7 cellular contexts compared by ENCODE assay signal in the genomic region with DNA sequence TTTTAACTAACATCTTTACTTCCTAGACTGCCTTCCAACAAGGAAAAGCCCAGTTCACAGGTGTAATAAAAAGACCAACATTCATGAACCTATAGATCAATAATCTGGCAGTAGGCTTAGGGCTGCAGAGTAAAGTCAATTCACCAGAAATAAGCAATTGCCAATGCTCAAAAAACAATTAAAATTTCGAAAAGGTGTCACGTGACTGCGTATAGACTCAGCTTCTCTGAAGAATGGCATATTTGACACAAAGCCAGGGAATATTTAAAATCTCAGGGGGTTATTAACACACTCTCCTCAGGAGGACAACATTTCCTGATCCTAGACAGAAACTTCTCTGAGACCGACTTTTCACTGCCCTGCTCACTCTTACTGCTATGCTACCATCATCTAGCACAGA.
"Had no signal": no experiment of that assay in that cellular context is flagged by ENCODE, and none has a peak within 500 bp of the region (broad histone marks: within the 10 kb centered on the region; RNA-seq: fewer than 3 reads in every experiment).

No MANE protein-coding gene starts in this region.

- FAIRE-seq: G401.6, GM12891, GM12892, GM18507, GM19239 had no signal

- DNase-seq: GDM1, GF-D8 had no signal
